8 cellular contexts compared by ENCODE assay signal in genomic region chr15:52790941-52791751, GRCh38. TPM values are rescaled to one million over a fixed set of nuclear protein-coding genes. Genes with fewer than 3 reads are reported as not detected.
DNase-seq lines count a peak whose midpoint lies in the region; ATAC-seq and TF ChIP-seq lines count a peak whose summit lies in the region.

No MANE protein-coding gene starts in this region.

- peaks cover 22% of the 10 kb centered on the region for H3K36me3 Mint-ChIP-seq in Calu3 (ENCODE audit: insufficient read depth, unreplicated experiment)

- H3K27ac ChIP-seq in OCI-LY3 (ENCODE audit: low read length) (no peak overlapping the region), esophagus squamous epithelium (no peak overlapping the region)

- H3K27ac Mint-ChIP-seq in Calu3 (ENCODE audit: unreplicated experiment): no peak overlapping the region

- H4K20me1 ChIP-seq in OCI-LY3 (ENCODE audit: insufficient read depth, low read length): no peaks in the 10 kb centered on the region

- H3K4me2 ChIP-seq in OCI-LY3 (ENCODE audit: low read length): peak overlapping the region; percentile 86

- ATAC-seq in omental fat pad (ENCODE audit: low FRiP score): peak; percentile 38
- ATAC-seq in HG03039 (IDR thresholded peaks at IDR 0.05; ENCODE audit: unreplicated experiment): no peak

- in situ Hi-C loops in HAP-1 (cut with MboI; ENCODE audit: low sequenced_read_pairs): loop anchor here (25.0 kb wide), 1 partner anchor 271 kb away; no protein-coding TSS in a partner anchor

- intact Hi-C loops in Calu3 (cut with micrococcal nuclease; ENCODE audit: unreplicated experiment): no loop called here
- intact Hi-C loops in esophagus squamous epithelium (cut with DNase I): no loop called here

- DNase-seq in Calu3 (no peak), esophagus squamous epithelium (lab: John Stamatoyannopoulos, UW) (no peak), omental fat pad (ENCODE audit: low spot score) (no peak), superior temporal gyrus (ENCODE audit: extremely low spot score) (no peak), NCI-H2171 (lab: John Stamatoyannopoulos, UW) (no peak), HAP-1 (ENCODE audit: low spot score in 2 of 2) (no peak)

- H3K27me3 ChIP-seq in OCI-LY3 (ENCODE audit: low read depth, low read length) (no peaks in the 10 kb centered on the region), esophagus squamous epithelium (peaks cover 49 to 100% (median 58%) of the 10 kb centered on the region in 4 donors), HAP-1 (ENCODE audit: low read depth) (peaks cover 25% of the 10 kb centered on the region)

- H3K4me3 ChIP-seq in OCI-LY3 (ENCODE audit: low read length) (peak overlapping the region; percentile 89), esophagus squamous epithelium (peak overlapping the region; percentile 28 to 69 (median 46)), HAP-1 (no peak overlapping the region)

- CTCF ChIA-PET in Calu3 (lab: Charles Lee): no interaction called here

- H3K4me3 Mint-ChIP-seq in Calu3 (ENCODE audit: low read depth, unreplicated experiment): peak overlapping the region; percentile 72

- H3K9ac ChIP-seq in OCI-LY3 (ENCODE audit: low read length): peak overlapping the region; percentile 71

- TF ChIP-seq POLR2A in esophagus squamous epithelium (IDR thresholded peaks at IDR 0.05): no peak

- WGBS in esophagus squamous epithelium, 2 donors: 16 to 37% methylated on average over 19 to 22 of the region's 50 CpGs

- H2AFZ ChIP-seq in OCI-LY3 (ENCODE audit: low read depth, low read length): peak overlapping the region; percentile 42

- no peaks in the 10 kb centered on the region for H3K9me3 Mint-ChIP-seq in Calu3 (ENCODE audit: low read depth, unreplicated experiment)

- BruUV-seq in Calu3 (replicated peaks; lab: Mats Ljungman, UMichigan): no TSS peak

- H3K27me3 Mint-ChIP-seq in Calu3 (ENCODE audit: unreplicated experiment): peaks cover 57% of the 10 kb centered on the region

- no peaks in the 10 kb centered on the region for H3K79me2 ChIP-seq in OCI-LY3 (ENCODE audit: low read length)

- no peaks in the 10 kb centered on the region for H3K36me3 ChIP-seq in OCI-LY3 (replicated peaks; ENCODE audit: low read depth, low read length)
- no peaks in the 10 kb centered on the region for H3K36me3 ChIP-seq in esophagus squamous epithelium
- H3K36me3 ChIP-seq in HAP-1 (replicated peaks): no peaks in the 10 kb centered on the region

- no peak for TF ChIP-seq CTCF in Calu3 (IDR thresholded peaks at IDR 0.05; ENCODE audit: unreplicated experiment)
- no peak for TF ChIP-seq CTCF in OCI-LY3 (IDR thresholded peaks at IDR 0.05; ENCODE audit: low read depth, low read length)
- no peak for TF ChIP-seq CTCF in esophagus squamous epithelium (IDR thresholded peaks at IDR 0.05)
- no peak for TF ChIP-seq CTCF in omental fat pad (IDR thresholded peaks at IDR 0.05)

- no peaks in the 10 kb centered on the region for H3K4me1 Mint-ChIP-seq in Calu3 (ENCODE audit: low read depth, unreplicated experiment)

- H3K9me3 ChIP-seq in OCI-LY3 (ENCODE audit: insufficient read depth, low read length) (no peaks in the 10 kb centered on the region), esophagus squamous epithelium (no peaks in the 10 kb centered on the region), HAP-1 (no peaks in the 10 kb centered on the region; the same call in 1 of the 2 replicates)

- H3K4me1 ChIP-seq in OCI-LY3 (ENCODE audit: low read length): no peaks in the 10 kb centered on the region
- peaks cover 26 to 55% (median 32%) of the 10 kb centered on the region in 3 donors for H3K4me1 ChIP-seq in esophagus squamous epithelium
- no peaks in the 10 kb centered on the region for H3K4me1 ChIP-seq in HAP-1

RNA-seq across cellular contexts. Expression of gene ONECUT1, which starts 1.0 kb away (rescaled TPM):
- total RNA-seq in Calu3 (2022): 0.91 and 1.1 TPM in 2 replicates
- total RNA-seq in esophagus squamous epithelium: not detected
- under 1 TPM in 1 of 4 donors, not detected in 3; 0.38 TPM for total RNA-seq in omental fat pad
